In the genomic region with DNA sequence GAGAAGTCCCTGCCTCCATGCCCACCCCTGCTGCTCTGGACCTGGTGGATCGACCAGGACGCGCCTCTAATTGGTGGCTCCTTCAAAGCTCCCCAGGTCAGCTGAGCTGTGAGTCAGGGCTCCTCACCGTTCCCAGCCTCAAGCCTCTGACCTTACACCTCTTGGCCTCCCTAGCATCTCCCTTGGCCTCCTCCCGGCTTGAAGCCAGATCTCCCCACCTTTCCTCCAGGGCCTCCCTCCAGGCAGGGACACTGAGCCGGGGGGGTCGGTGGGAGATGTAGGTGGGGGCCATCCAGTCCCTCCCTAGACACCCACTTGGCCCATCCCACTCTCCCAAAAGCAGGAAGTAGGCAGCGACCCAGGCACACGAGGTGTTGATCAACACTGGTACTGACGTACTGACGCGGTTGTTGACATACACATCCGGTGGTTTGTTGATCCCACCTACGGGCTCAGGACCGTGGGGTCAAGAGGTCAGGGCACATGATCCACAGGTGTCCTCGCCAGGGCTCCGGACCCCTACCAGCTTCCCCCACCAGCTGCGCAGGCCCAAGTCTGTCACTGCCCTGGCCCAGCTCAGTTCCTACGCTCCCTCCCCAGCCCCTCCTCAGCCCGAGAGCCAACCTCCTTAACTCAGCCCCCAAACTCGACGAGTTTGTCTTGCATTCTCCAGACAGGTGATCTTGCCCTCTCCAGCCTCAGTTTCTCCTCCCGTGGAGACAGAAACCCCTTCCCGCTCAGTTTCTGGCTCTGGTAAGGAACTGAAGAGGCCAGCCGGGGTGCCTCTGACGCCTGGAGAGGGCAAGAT, we compare ENCODE assay signal across 8 cellular contexts. TPM values are rescaled to one million over a fixed set of nuclear protein-coding genes. Genes with fewer than 3 reads are reported as not detected.
DNase-seq lines count a peak whose midpoint lies in the region; ATAC-seq and TF ChIP-seq lines count a peak whose summit lies in the region.

No MANE protein-coding gene starts in this region.

- intact Hi-C loops in activated CD8-positive, alpha-beta T cell treated with anti-CD3 and anti-CD28 coated beads for 36 hours (cut with micrococcal nuclease), result no loop called here

- TF ChIP-seq CTCF in GM13976 (IDR thresholded peaks at IDR 0.05; ENCODE audit: borderline replicate concordance, control extremely low read depth, extremely low read depth, insufficient read depth, missing control alignments) (no peak), nephron (IDR thresholded peaks at IDR 0.05; ENCODE audit: unreplicated experiment in 3 of 3) (no peak)
- no peak for TF ChIP-seq CTCF in activated CD8-positive, alpha-beta T cell treated with anti-CD3 and anti-CD28 coated beads for 36 hours (IDR thresholded peaks at IDR 0.05)

- H3K4me3 ChIP-seq in MG63, result peak overlapping the region; percentile 69

- H3K27me3 ChIP-seq in MG63, result no peaks in the 10 kb centered on the region

- peaks cover 1% of the 10 kb centered on the region for H3K36me3 Mint-ChIP-seq in activated CD8-positive, alpha-beta T cell treated with anti-CD3 and anti-CD28 coated beads for 36 hours (ENCODE audit: low read depth)
- peaks cover 15% of the 10 kb centered on the region for H3K36me3 Mint-ChIP-seq in nephron (ENCODE audit: low read depth)

- POLR2A ChIA-PET in activated CD8-positive, alpha-beta T cell treated with anti-CD3 and anti-CD28 coated beads for 36 hours (lab: Charles Lee), result interaction anchor here (1.2 to 1.4 kb wide), 2 partner anchors 8 to 16 kb away, joined by 3 to 5 read pairs; a partner anchor contains a TSS

- peaks cover 23% of the 10 kb centered on the region for H3K4me1 Mint-ChIP-seq in activated CD8-positive, alpha-beta T cell treated with anti-CD3 and anti-CD28 coated beads for 36 hours (ENCODE audit: low read depth)
- H3K4me1 Mint-ChIP-seq in nephron, result peaks cover 15% of the 10 kb centered on the region

- CTCF ChIA-PET in activated CD8-positive, alpha-beta T cell treated with anti-CD3 and anti-CD28 coated beads for 36 hours (lab: Charles Lee), result interaction anchor here (1.1 to 1.4 kb wide), 5 partner anchors 22 to 69 kb away, joined by 3 to 4 read pairs (median 3); no protein-coding TSS in a partner anchor

- H3K27ac Mint-ChIP-seq in activated CD8-positive, alpha-beta T cell treated with anti-CD3 and anti-CD28 coated beads for 36 hours, result peak overlapping the region; percentile 93
- peak overlapping the region; percentile 98 to 99 (median 99) for H3K27ac Mint-ChIP-seq in nephron

- no peaks in the 10 kb centered on the region for H3K9me3 ChIP-seq in MG63

- H3K9me3 Mint-ChIP-seq in activated CD8-positive, alpha-beta T cell treated with anti-CD3 and anti-CD28 coated beads for 36 hours, result no peaks in the 10 kb centered on the region
- no peaks in the 10 kb centered on the region for H3K9me3 Mint-ChIP-seq in nephron

- no peaks in the 10 kb centered on the region for H3K27me3 Mint-ChIP-seq in activated CD8-positive, alpha-beta T cell treated with anti-CD3 and anti-CD28 coated beads for 36 hours
- no peaks in the 10 kb centered on the region for H3K27me3 Mint-ChIP-seq in nephron (ENCODE audit: low read depth)

- peak overlapping the region; percentile 93 for H3K4me3 Mint-ChIP-seq in activated CD8-positive, alpha-beta T cell treated with anti-CD3 and anti-CD28 coated beads for 36 hours
- peak overlapping the region; percentile 90 to 92 (median 91) for H3K4me3 Mint-ChIP-seq in nephron

- ATAC-seq in activated CD8-positive, alpha-beta T cell treated with anti-CD3 and anti-CD28 coated beads for 36 hours, result no peak
- ATAC-seq in GM21526 (IDR thresholded peaks at IDR 0.05; ENCODE audit: low FRiP score, unreplicated experiment), result no peak

- H3K36me3 ChIP-seq in MG63, result no peaks in the 10 kb centered on the region; the same call in none of the 2 replicates

- DNase-seq in 8988T (peak; percentile 75), GM13976 (ENCODE audit: low spot score) (peak; percentile 64), MG63 (peak; percentile 38), fibroblast of gingiva (ENCODE audit: low read depth) (peak; percentile 56), NCI-H2171 treated with DMSO at 0.1 percent for 48 hours (lab: John Stamatoyannopoulos, UW) (no peak)
- peak; percentile 59 for DNase-seq in activated CD8-positive, alpha-beta T cell treated with anti-CD3 and anti-CD28 coated beads for 36 hours

- in situ Hi-C loops in GM13976 (cut with MboI; ENCODE audit: low sequenced_read_pairs, unreplicated experiment), result no loop called here

RNA-seq across cellular contexts. Expression of a gene that starts 0.8 kb away (rescaled TPM):
- 4.6 and 18.6 TPM in 2 replicates for total RNA-seq in MG63 (2014; rRNA removed; shearing (Covaris generic); ENCODE audit: low replicate concordance)
- 10 to 100 TPM; 17.1 to 17.5 TPM for total RNA-seq in activated CD8-positive, alpha-beta T cell treated with anti-CD3 and anti-CD28 coated beads for 36 hours

RNA-seq across cellular contexts. Expression of a gene that starts 8.2 kb away (rescaled TPM):
- total RNA-seq in MG63 (2014; rRNA removed; shearing (Covaris generic); ENCODE audit: low replicate concordance), result 5.4 and 8.8 TPM in 2 replicates
- 10 to 100 TPM; 20.2 to 21.2 TPM for total RNA-seq in activated CD8-positive, alpha-beta T cell treated with anti-CD3 and anti-CD28 coated beads for 36 hours

RNA-seq across cellular contexts. Expression of a gene that starts 19.4 kb away (rescaled TPM):
- total RNA-seq in MG63 (2014; rRNA removed; shearing (Covaris generic); ENCODE audit: low replicate concordance), result not detected in 2 replicates
- not detected for total RNA-seq in activated CD8-positive, alpha-beta T cell treated with anti-CD3 and anti-CD28 coated beads for 36 hours

RNA-seq across cellular contexts. Expression of a gene that starts 37.8 kb away (rescaled TPM):
- total RNA-seq in MG63 (2014; rRNA removed; shearing (Covaris generic); ENCODE audit: low replicate concordance), result 62.9 and 64.8 TPM in 2 replicates
- total RNA-seq in activated CD8-positive, alpha-beta T cell treated with anti-CD3 and anti-CD28 coated beads for 36 hours, result 10 to 100 TPM; 60.3 to 65.1 TPM

RNA-seq across cellular contexts. Expression of a gene that starts 55.7 kb away (rescaled TPM):
- not detected in 2 replicates for total RNA-seq in MG63 (2014; rRNA removed; shearing (Covaris generic); ENCODE audit: low replicate concordance)
- total RNA-seq in activated CD8-positive, alpha-beta T cell treated with anti-CD3 and anti-CD28 coated beads for 36 hours, result not detected
